20 cellular contexts compared by ENCODE assay signal in the genomic region with DNA sequence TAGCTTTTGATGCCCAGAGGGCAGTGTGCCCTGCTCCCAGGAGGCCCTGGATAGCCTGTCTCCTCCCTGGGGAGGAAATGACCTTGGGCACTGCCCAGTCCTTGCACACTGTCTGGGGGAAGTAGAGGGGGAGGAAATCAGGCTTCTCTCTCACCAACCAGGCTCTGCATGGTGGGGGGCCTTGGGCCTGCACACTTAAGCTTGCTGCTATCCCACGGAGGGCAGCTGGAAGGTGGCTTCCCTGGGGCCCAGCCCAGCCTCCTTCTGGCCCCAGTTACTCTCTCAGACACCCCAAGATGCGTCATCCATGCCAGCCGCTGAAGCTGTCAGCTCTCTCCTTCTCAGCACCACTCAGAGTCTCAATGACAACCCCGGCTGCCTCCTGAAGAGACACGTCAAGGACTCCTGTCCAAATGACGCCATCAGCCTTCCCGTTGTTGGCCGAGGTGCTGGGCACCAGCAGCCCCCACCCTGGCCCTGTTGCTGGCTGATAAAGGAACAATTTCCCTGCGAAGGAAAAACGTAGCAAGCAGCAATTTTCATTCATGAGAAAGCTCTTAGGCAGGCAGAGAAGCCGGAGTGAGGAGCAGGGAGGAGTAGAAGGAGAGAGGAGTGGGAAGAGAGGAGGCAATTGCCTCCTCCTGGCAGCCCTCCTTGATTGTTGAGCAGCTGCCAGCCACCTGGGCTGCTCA.
DNase-seq lines count a peak whose midpoint lies in the region; ATAC-seq and TF ChIP-seq lines count a peak whose summit lies in the region.
"Had no signal": no experiment of that assay in that cellular context is flagged by ENCODE, and none has a peak within 500 bp of the region (broad histone marks: within the 10 kb centered on the region; RNA-seq: fewer than 3 reads in every experiment).

No MANE protein-coding gene starts in this region.

- H3K27me3 ChIP-seq in right atrium auricular region (no peaks in the 10 kb centered on the region), testis (no peaks in the 10 kb centered on the region)

- H3K36me3 Mint-ChIP-seq in T-helper 17 cell (ENCODE audit: low read depth) = peaks cover 2% of the 10 kb centered on the region

- no peak overlapping the region for H3K4me3 Mint-ChIP-seq in T-helper 17 cell
- H3K4me3 Mint-ChIP-seq: CD4-positive, CD25-positive, alpha-beta regulatory T cell had no signal

- no peaks in the 10 kb centered on the region for H3K9me3 ChIP-seq in right atrium auricular region
- H3K9me3 ChIP-seq in T-helper 17 cell (ENCODE audit: control insufficient read depth, low read length, poor library complexity, severe bottlenecking) = no peaks in the 10 kb centered on the region
- H3K9me3 ChIP-seq in testis = no peaks in the 10 kb centered on the region

- WGBS in testis, 2 donors = 45 to 63% methylated on average over 11 of the region's 11 CpGs

- ATAC-seq in Right ventricle myocardium inferior (peak; percentile 32), T-helper 17 cell (no peak), left cardiac atrium (peak in 1 of 2 donors; percentile 81), HG03095 (IDR thresholded peaks at IDR 0.05; ENCODE audit: unreplicated experiment) (no peak), GM18873 (IDR thresholded peaks at IDR 0.05; ENCODE audit: low FRiP score, unreplicated experiment) (no peak)

- peaks cover 14% of the 10 kb centered on the region for H3K4me1 Mint-ChIP-seq in T-helper 17 cell

- H3K4me1 ChIP-seq in right atrium auricular region (peaks cover 0 to 8% of the 10 kb centered on the region in 2 donors), testis (peaks cover 19% of the 10 kb centered on the region)

- DNase-seq in Right ventricle myocardium inferior (ENCODE audit: missing footprints) (peak; percentile 13), right atrium auricular region (ENCODE audit: low spot score) (no peak), T-helper 17 cell (no peak), left cardiac atrium (peak; percentile 52), testis (peak; percentile 85), T-helper 9 cell (no peak)
- DNase-seq: AML-193; CD4-positive, CD25-positive, alpha-beta regulatory T cell; DMS53; H7; NCI-H1105 treated with DMSO at 0.1 percent for 48 hours; NCI-H1694 treated with DMSO at 0.1 percent for 48 hours; NCI-H2107; NCI-H446 treated with DMSO at 0.1 percent for 48 hours; NCI-H748 treated with DMSO at 0.1 percent for 48 hours; OCI-M1 had no signal

- peak overlapping the region; percentile 83 for H3K27ac Mint-ChIP-seq in T-helper 17 cell

- no peak overlapping the region for H3K27ac ChIP-seq in right atrium auricular region
- H3K27ac ChIP-seq in testis = peak overlapping the region; percentile 44 to 59
- H3K27ac ChIP-seq: HL-60, RWPE1 had no signal

- no peaks in the 10 kb centered on the region for H3K36me3 ChIP-seq in right atrium auricular region
- no peaks in the 10 kb centered on the region for H3K36me3 ChIP-seq in testis (ENCODE audit: low read depth, missing control alignments)

- intact Hi-C loops in Right ventricle myocardium inferior (cut with DNase I) = no loop called here
- intact Hi-C loops in left cardiac atrium (cut with DNase I) = no loop called here
- intact Hi-C loops in testis (cut with DNase I; ENCODE audit: low total_unique reads) = no loop called here

- H3K4me3 ChIP-seq in right atrium auricular region = no peak overlapping the region
- H3K4me3 ChIP-seq in testis = no peak overlapping the region

- no peak for TF ChIP-seq CTCF in right atrium auricular region (IDR thresholded peaks at IDR 0.05)
- no peak for TF ChIP-seq CTCF in testis (IDR thresholded peaks at IDR 0.05)

- H3K27me3 Mint-ChIP-seq in T-helper 17 cell = peaks cover 18% of the 10 kb centered on the region
- H3K27me3 Mint-ChIP-seq: CD4-positive, CD25-positive, alpha-beta regulatory T cell had no signal

- no peak for TF ChIP-seq POLR2A in testis (IDR thresholded peaks at IDR 0.05)

Comparison
In these comparisons a context has a peak if more than half of its experiments do, and no peak if none do; other contexts are left out.
1. DNase-seq: peak in Right ventricle myocardium inferior (single experiment), left cardiac atrium (single experiment) and testis (single experiment); none in right atrium auricular region (single experiment), T-helper 17 cell (0 of 3) and T-helper 9 cell (single experiment).
2. H3K27ac ChIP-seq: peak in testis (2 of 2); none in right atrium auricular region (0 of 2).